30 cellular contexts compared by ENCODE assay signal in the genomic region with DNA sequence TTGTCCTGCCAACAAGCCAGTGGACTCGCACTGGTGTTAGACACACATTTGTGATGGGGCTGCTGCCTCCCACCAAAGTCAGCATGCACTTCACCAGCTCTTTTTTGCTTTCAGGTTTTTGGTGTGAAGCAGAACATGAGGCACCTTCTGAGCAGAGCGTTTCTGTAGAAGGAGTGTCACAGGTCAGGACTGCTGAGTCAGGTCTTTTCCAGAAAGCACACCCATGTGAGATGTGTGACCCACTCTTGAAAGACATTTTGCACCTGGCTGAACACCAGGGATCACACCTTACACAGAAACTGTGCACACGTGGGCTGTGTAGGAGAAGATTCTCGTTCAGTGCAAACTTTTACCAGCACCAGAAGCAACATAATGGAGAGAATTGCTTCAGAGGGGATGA.
"Had no signal": no experiment of that assay in that cellular context is flagged by ENCODE, and none has a peak within 500 bp of the region (broad histone marks: within the 10 kb centered on the region; RNA-seq: fewer than 3 reads in every experiment).

No MANE protein-coding gene starts in this region.

- H3K4me1 ChIP-seq: SJCRH30 had no signal

- H3K27ac Mint-ChIP-seq: activated CD4-positive, alpha-beta memory T cell treated with anti-CD3 and anti-CD28 coated beads, Interleukin-2, amount 10 ng/mL, durations not matched to agents 7 days and 5 days; activated CD8-positive, alpha-beta memory T cell treated with anti-CD3 and anti-CD28 coated beads, Interleukin-2, amount 10 ng/mL, durations not matched to agents 7 days and 5 days; activated naive CD8-positive, alpha-beta T cell; activated naive CD8-positive, alpha-beta T cell treated with anti-CD3 and anti-CD28 coated beads, Interleukin-2, amount 50 U/mL, for 24 hours; activated T-helper 17 cell treated with anti-CD3 and anti-CD28 coated beads, Interleukin-2, amount 50 U/mL, for 72 hours; brain had no signal

- H3K4me3 ChIP-seq: SJCRH30, SK-N-MC had no signal

- H3K27me3 Mint-ChIP-seq: activated CD4-positive, alpha-beta memory T cell treated with anti-CD3 and anti-CD28 coated beads, Interleukin-2, amount 10 ng/mL, durations not matched to agents 7 days and 5 days; activated CD8-positive, alpha-beta memory T cell treated with anti-CD3 and anti-CD28 coated beads, Interleukin-2, amount 10 ng/mL, durations not matched to agents 7 days and 5 days; activated naive CD8-positive, alpha-beta T cell; activated naive CD8-positive, alpha-beta T cell treated with anti-CD3 and anti-CD28 coated beads, Interleukin-2, amount 50 U/mL, for 24 hours; activated T-helper 17 cell treated with anti-CD3 and anti-CD28 coated beads, Interleukin-2, amount 50 U/mL, for 72 hours had no signal

- H3K27ac ChIP-seq: KMS-11, SJCRH30, SK-N-MC, WERI-Rb-1 had no signal

- H3K4me3 Mint-ChIP-seq: activated CD4-positive, alpha-beta memory T cell treated with anti-CD3 and anti-CD28 coated beads, Interleukin-2, amount 10 ng/mL, durations not matched to agents 7 days and 5 days; activated CD8-positive, alpha-beta memory T cell treated with anti-CD3 and anti-CD28 coated beads, Interleukin-2, amount 10 ng/mL, durations not matched to agents 7 days and 5 days; activated naive CD8-positive, alpha-beta T cell; activated naive CD8-positive, alpha-beta T cell treated with anti-CD3 and anti-CD28 coated beads, Interleukin-2, amount 50 U/mL, for 24 hours; activated T-helper 17 cell treated with anti-CD3 and anti-CD28 coated beads, Interleukin-2, amount 50 U/mL, for 72 hours had no signal

- H3K27me3 ChIP-seq: SJCRH30 had no signal

- DNase-seq: activated CD4-positive, alpha-beta memory T cell treated with anti-CD3 and anti-CD28 coated beads, Interleukin-2, amount 10 ng/mL, durations not matched to agents 7 days and 5 days; activated CD4-positive, alpha-beta T cell treated with anti-CD3 and anti-CD28 coated beads for 1 hour; activated CD4-positive, alpha-beta T cell treated with anti-CD3 and anti-CD28 coated beads for 48 hours; activated CD4-positive, CD25-positive, alpha-beta regulatory T cell; activated CD8-positive, alpha-beta memory T cell treated with anti-CD3 and anti-CD28 coated beads for 24 hours; activated CD8-positive, alpha-beta memory T cell treated with anti-CD3 and anti-CD28 coated beads, Interleukin-2, amount 10 ng/mL, durations not matched to agents 7 days and 5 days; activated CD8-positive, alpha-beta memory T cell treated with anti-CD3 and anti-CD28 coated beads, Interleukin-2, amount 50 U/mL, for 48 hours; activated gamma-delta T cell; activated naive CD4-positive, alpha-beta T cell treated with Interleukin-2 at 50 U/mL for 16 hours; activated naive CD8-positive, alpha-beta T cell treated with anti-CD3 and anti-CD28 coated beads, Interleukin-2, amount 50 U/mL, for 24 hours; activated T-cell treated with anti-CD3 and anti-CD28 coated beads, Interleukin-2, amount 50 U/mL, for 48 hours; anterior cingulate cortex; caudate nucleus; MM.1S; MV-4-11; NCI-H1092; NCI-H1436 treated with DMSO at 0.1 percent for 48 hours; NCI-H1694 treated with DMSO at 0.1 percent for 48 hours; NCI-H2029; NCI-H345; NCI-H524 treated with DMSO at 0.1 percent for 48 hours; SHP77; SJCRH30; T1000; WERI-Rb-1 had no signal
